In genomic region chr2:714005-714741, GRCh38 we compare ENCODE assay signal across 8 cellular contexts. TPM values are rescaled to one million over a fixed set of nuclear protein-coding genes. Genes with fewer than 3 reads are reported as not detected.
DNase-seq lines count a peak whose midpoint lies in the region; ATAC-seq and TF ChIP-seq lines count a peak whose summit lies in the region.

No MANE protein-coding gene starts in this region.

- H3K36me3 ChIP-seq in gastroesophageal sphincter (no peaks in the 10 kb centered on the region), prostate gland (no peaks in the 10 kb centered on the region)

- no peak for TF ChIP-seq EP300 in gastroesophageal sphincter (IDR thresholded peaks at IDR 0.05)

- H3K4me3 ChIP-seq in gastroesophageal sphincter, result no peak overlapping the region
- H3K4me3 ChIP-seq in prostate gland, result no peak overlapping the region

- H3K4me1 ChIP-seq in gastroesophageal sphincter (no peaks in the 10 kb centered on the region), prostate gland (replicated peaks) (no peaks in the 10 kb centered on the region)

- DNase-seq in DMS79 (lab: John Stamatoyannopoulos, UW) (peak; percentile 47), GM19238 (ENCODE audit: insufficient read length, low spot score) (peak; percentile 33), NCI-H2029 (lab: John Stamatoyannopoulos, UW) (peak; percentile 33), prostate gland (ENCODE audit: low spot score) (peak; percentile 39), KG1 (lab: John Stamatoyannopoulos, UW) (no peak)
- peak; percentile 18 for DNase-seq in activated CD4-positive, alpha-beta T cell treated with anti-CD3 and anti-CD28 coated beads, Interleukin-2, amount 50 U/mL, for 1 hour

- H3K27me3 ChIP-seq in gastroesophageal sphincter (peaks cover 30% of the 10 kb centered on the region), prostate gland (replicated peaks; ENCODE audit: insufficient read depth) (no peaks in the 10 kb centered on the region)

- H3K9me3 ChIP-seq in gastroesophageal sphincter, result no peaks in the 10 kb centered on the region
- no peaks in the 10 kb centered on the region for H3K9me3 ChIP-seq in prostate gland

- H3K27ac ChIP-seq in gastroesophageal sphincter (no peak overlapping the region), prostate gland (no peak overlapping the region)

- WGBS in gastroesophageal sphincter (ENCODE audit: low coverage in 1 of 2), 2 donors, result 54 to 58% methylated on average over 15 to 16 of the region's 17 CpGs
- WGBS in prostate gland, result 72% methylated on average over 17 of the region's 17 CpGs

- no peak for TF ChIP-seq POLR2A in gastroesophageal sphincter (IDR thresholded peaks at IDR 0.05)
- no peak for TF ChIP-seq POLR2A in prostate gland (IDR thresholded peaks at IDR 0.05)

- intact Hi-C loops in prostate gland (cut with DNase I), result loop anchor here (5.0 kb wide), 1 partner anchor 833 kb away; no protein-coding TSS in a partner anchor

- ATAC-seq in HG03095 (IDR thresholded peaks at IDR 0.05; ENCODE audit: unreplicated experiment) (peak; percentile 92), gastroesophageal sphincter (peak; percentile 63)

- TF ChIP-seq CTCF in gastroesophageal sphincter (IDR thresholded peaks at IDR 0.05), result peak; percentile 55 to 80 (median 57)
- peak in 3 of 4 experiments; percentile 48 to 52 (median 52) for TF ChIP-seq CTCF in prostate gland (IDR thresholded peaks at IDR 0.05)

RNA-seq across cellular contexts. Expression of gene TMEM18, which starts 37.0 kb away (rescaled TPM):
- 10 to 100 TPM; 10.6 to 32.7 (median 18.8) TPM for total RNA-seq in gastroesophageal sphincter
- total RNA-seq in prostate gland, result 10 to 100 TPM; 17.7 to 19.3 TPM
